In genomic region chr21:20086508-20086907, GRCh38 we compare ENCODE assay signal across 1 cellular context.
TF ChIP-seq lines count a peak whose summit lies in the region.

No MANE protein-coding gene starts in this region.

TF ChIP-seq in K562, 482 proteins besides CTCF, POLR2A, EP300 and RAD21 (continued from another document and continues in another):
- TF ChIP-seq ZNF398 (CRISPR knock-in tag; IDR thresholded peaks at IDR 0.05): no peak
- TF ChIP-seq SAP30 (IDR thresholded peaks at IDR 0.05; ENCODE audit: borderline replicate concordance, insufficient read depth, low read depth, low read length, poor library complexity, severe bottlenecking): no peak
- TF ChIP-seq IFI16 (CRISPR knock-in tag; IDR thresholded peaks at IDR 0.05): no peak
- TF ChIP-seq RNF2 (IDR thresholded peaks at IDR 0.05): no peak
- TF ChIP-seq RBM14 (IDR thresholded peaks at IDR 0.05; ENCODE audit: borderline replicate concordance, insufficient read depth, low read depth, low read length): no peak
- TF ChIP-seq ZNF589 (CRISPR knock-in tag; IDR thresholded peaks at IDR 0.05; ENCODE audit: low read depth): 0 out of 2 replicates have a peak, but pooled peaks have one; percentile 39
- TF ChIP-seq NEUROD1 (IDR thresholded peaks at IDR 0.05; ENCODE audit: borderline replicate concordance, low read depth, low read length, partially characterized antibody): no peak
- TF ChIP-seq RBM22 (IDR thresholded peaks at IDR 0.05; ENCODE audit: low read depth, low read length, poor library complexity, severe bottlenecking): no peak
- no peak for TF ChIP-seq ZNF174 (CRISPR knock-in tag; IDR thresholded peaks at IDR 0.05)
- TF ChIP-seq BRD9 (IDR thresholded peaks at IDR 0.05; ENCODE audit: low read depth, partially characterized antibody): no peak
- TF ChIP-seq ARNT (IDR thresholded peaks at IDR 0.05): no peak
- peak; percentile 61 for TF ChIP-seq KLF16 (IDR thresholded peaks at IDR 0.05)
- TF ChIP-seq MYC (IDR thresholded peaks at IDR 0.05; ENCODE audit: low read depth, low read length): no peak
- no peak for TF ChIP-seq MYC (CRISPR knock-in tag; IDR thresholded peaks at IDR 0.05; ENCODE audit: borderline replicate concordance, low read depth)
- no peak for TF ChIP-seq MITF (IDR thresholded peaks at IDR 0.05)
- no peak for TF ChIP-seq RBM34 (IDR thresholded peaks at IDR 0.05; ENCODE audit: borderline replicate concordance, insufficient read depth, low read length)
- no peak for TF ChIP-seq GABPB2 (CRISPR knock-in tag; conservative IDR thresholded peaks at IDR 0.05)
- no peak for TF ChIP-seq ZBTB49 (CRISPR knock-in tag; IDR thresholded peaks at IDR 0.05; ENCODE audit: borderline replicate concordance)
- TF ChIP-seq CEBPB (tag; IDR thresholded peaks at IDR 0.05): no peak
- no peak for TF ChIP-seq SREBF1 (IDR thresholded peaks at IDR 0.05; ENCODE audit: borderline replicate concordance, low read depth, low read length)
- TF ChIP-seq TAL1 (IDR thresholded peaks at IDR 0.05): peak; percentile 77
- TF ChIP-seq ZC3H8 (IDR thresholded peaks at IDR 0.05): no peak
- no peak for TF ChIP-seq ATF3 (IDR thresholded peaks at IDR 0.05)
- TF ChIP-seq ATF3 (CRISPR knock-in tag; conservative IDR thresholded peaks at IDR 0.05): no peak
- TF ChIP-seq POLR2H (tag; IDR thresholded peaks at IDR 0.05; ENCODE audit: low read depth): no peak
- TF ChIP-seq ZNF146 (CRISPR knock-in tag; IDR thresholded peaks at IDR 0.05; ENCODE audit: unreplicated experiment): no peak
- no peak for TF ChIP-seq RFX1 (IDR thresholded peaks at IDR 0.05)
- TF ChIP-seq HMG20A (CRISPR knock-in tag; conservative IDR thresholded peaks at IDR 0.05): no peak
- TF ChIP-seq MAFG (tag; conservative IDR thresholded peaks at IDR 0.05): no peak
- TF ChIP-seq ZNF830 (CRISPR knock-in tag; IDR thresholded peaks at IDR 0.05): no peak
- TF ChIP-seq NFATC3 (IDR thresholded peaks at IDR 0.05): no peak
- TF ChIP-seq THRB (CRISPR knock-in tag; conservative IDR thresholded peaks at IDR 0.05): no peak
- TF ChIP-seq DLX4 (CRISPR knock-in tag; IDR thresholded peaks at IDR 0.05): no peak
- TF ChIP-seq BCOR (IDR thresholded peaks at IDR 0.05): no peak
- no peak for TF ChIP-seq ZNF511 (CRISPR knock-in tag; IDR thresholded peaks at IDR 0.05)
- no peak for TF ChIP-seq PHB (CRISPR knock-in tag; IDR thresholded peaks at IDR 0.05)
- TF ChIP-seq FOXK1 (CRISPR knock-in tag; IDR thresholded peaks at IDR 0.05; ENCODE audit: borderline replicate concordance): no peak
- no peak for TF ChIP-seq BRD4 (IDR thresholded peaks at IDR 0.05)
- peak; percentile 68 for TF ChIP-seq SMARCE1 (IDR thresholded peaks at IDR 0.05)
- TF ChIP-seq ZNF766 (CRISPR knock-in tag; conservative IDR thresholded peaks at IDR 0.05): no peak
- TF ChIP-seq MEIS2 (IDR thresholded peaks at IDR 0.05; ENCODE audit: partially characterized antibody): peak; percentile 54
- no peak for TF ChIP-seq RUNX1 (IDR thresholded peaks at IDR 0.05; ENCODE audit: low read depth)
- TF ChIP-seq ZNF512 (tag; IDR thresholded peaks at IDR 0.05): no peak
- TF ChIP-seq HDGF (IDR thresholded peaks at IDR 0.05): no peak
- no peak for TF ChIP-seq ZSCAN32 (CRISPR knock-in tag; IDR thresholded peaks at IDR 0.05)
- TF ChIP-seq CLOCK (CRISPR knock-in tag; IDR thresholded peaks at IDR 0.05; ENCODE audit: borderline replicate concordance): no peak
- TF ChIP-seq THRAP3 (IDR thresholded peaks at IDR 0.05; ENCODE audit: borderline replicate concordance): no peak
- no peak for TF ChIP-seq ETV5 (CRISPR knock-in tag; IDR thresholded peaks at IDR 0.05; ENCODE audit: low read depth)
- no peak for TF ChIP-seq ZNF764 (CRISPR knock-in tag; IDR thresholded peaks at IDR 0.05; ENCODE audit: low read depth)
- no peak for TF ChIP-seq LARP7 (IDR thresholded peaks at IDR 0.05)
- no peak for TF ChIP-seq SAFB2 (IDR thresholded peaks at IDR 0.05; ENCODE audit: borderline replicate concordance, low read depth, low read length, severe bottlenecking)
- TF ChIP-seq CCNT2 (IDR thresholded peaks at IDR 0.05; ENCODE audit: borderline replicate concordance, extremely low read depth, insufficient read length, low read depth, low read length): peak; percentile 14
- no peak for TF ChIP-seq RBM25 (IDR thresholded peaks at IDR 0.05; ENCODE audit: low read depth, low read length, severe bottlenecking)
- TF ChIP-seq KDM1A (IDR thresholded peaks at IDR 0.05): peak; percentile 14 to 45; a peak in 1 of 4 replicates
- TF ChIP-seq RBM39 (optimal IDR thresholded peaks at IDR 0.05; ENCODE audit: low read depth, low read length): no peak
- TF ChIP-seq ZNF121 (CRISPR knock-in tag; conservative IDR thresholded peaks at IDR 0.05): no peak
- no peak for TF ChIP-seq SIRT6 (IDR thresholded peaks at IDR 0.05; ENCODE audit: low read depth, low read length)
- no peak for TF ChIP-seq HMGN3 (IDR thresholded peaks at IDR 0.05; ENCODE audit: borderline replicate concordance, extremely low read depth, insufficient read length, low read depth, low read length)
- no peak for TF ChIP-seq ZNF583 (CRISPR knock-in tag; IDR thresholded peaks at IDR 0.05)
- TF ChIP-seq TRIM25 (IDR thresholded peaks at IDR 0.05; ENCODE audit: borderline replicate concordance): no peak
- TF ChIP-seq MECOM (CRISPR knock-in tag; IDR thresholded peaks at IDR 0.05): no peak
